ENCODE assay signal across 1 cellular context in the genomic region with DNA sequence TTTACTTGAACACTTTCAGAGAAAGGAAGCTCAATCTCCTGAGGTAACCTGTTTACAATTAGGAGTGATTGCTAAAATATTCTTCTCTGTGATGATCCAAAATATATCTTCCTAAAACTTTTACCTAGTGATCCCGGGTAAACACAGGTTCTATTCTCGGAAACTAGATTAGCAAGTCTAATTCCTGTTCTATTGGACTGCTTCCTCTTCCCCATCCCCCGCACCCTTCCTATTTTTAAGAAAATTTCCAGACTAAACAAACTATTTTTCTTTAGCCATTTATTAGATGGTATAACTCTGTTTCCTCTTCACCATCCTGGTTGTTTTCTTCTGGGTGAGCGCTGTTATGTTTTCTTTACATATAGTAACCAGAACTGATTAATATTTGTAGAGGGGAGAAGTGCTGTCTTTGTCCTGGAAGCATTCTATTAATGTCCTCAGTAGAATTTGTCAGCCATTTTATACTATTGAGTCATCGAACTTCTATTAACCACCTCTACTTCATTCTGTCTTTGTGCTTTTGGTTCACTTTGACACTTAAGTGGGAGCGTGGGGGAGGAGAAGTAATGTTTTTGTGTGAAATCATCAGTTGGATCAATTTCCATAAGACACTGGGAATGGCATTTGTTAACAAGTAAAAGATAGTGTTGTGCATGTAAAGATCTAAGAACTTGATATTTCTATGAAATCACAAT.
TF ChIP-seq lines count a peak whose summit lies in the region.

No MANE protein-coding gene starts in this region.

TF ChIP-seq in SK-N-SH treated with all-trans-retinoic acid at 6 μM for 48 hours, 23 proteins besides CTCF, POLR2A, EP300 and RAD21 (continued from another document):
- TF ChIP-seq TOX (CRISPR knock-in tag; IDR thresholded peaks at IDR 0.05; ENCODE audit: borderline replicate concordance), result no peak
- TF ChIP-seq, protein P1, sequence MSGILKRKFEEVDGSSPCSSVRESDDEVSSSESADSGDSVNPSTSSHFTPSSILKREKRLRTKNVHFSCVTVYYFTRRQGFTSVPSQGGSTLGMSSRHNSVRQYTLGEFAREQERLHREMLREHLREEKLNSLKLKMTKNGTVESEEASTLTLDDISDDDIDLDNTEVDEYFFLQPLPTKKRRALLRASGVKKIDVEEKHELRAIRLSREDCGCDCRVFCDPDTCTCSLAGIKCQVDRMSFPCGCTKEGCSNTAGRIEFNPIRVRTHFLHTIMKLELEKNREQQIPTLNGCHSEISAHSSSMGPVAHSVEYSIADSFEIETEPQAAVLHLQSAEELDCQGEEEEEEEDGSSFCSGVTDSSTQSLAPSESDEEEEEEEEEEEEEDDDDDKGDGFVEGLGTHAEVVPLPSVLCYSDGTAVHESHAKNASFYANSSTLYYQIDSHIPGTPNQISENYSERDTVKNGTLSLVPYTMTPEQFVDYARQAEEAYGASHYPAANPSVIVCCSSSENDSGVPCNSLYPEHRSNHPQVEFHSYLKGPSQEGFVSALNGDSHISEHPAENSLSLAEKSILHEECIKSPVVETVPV (CRISPR knock-in tag; IDR thresholded peaks at IDR 0.05), result no peak
- TF ChIP-seq, protein P2, sequence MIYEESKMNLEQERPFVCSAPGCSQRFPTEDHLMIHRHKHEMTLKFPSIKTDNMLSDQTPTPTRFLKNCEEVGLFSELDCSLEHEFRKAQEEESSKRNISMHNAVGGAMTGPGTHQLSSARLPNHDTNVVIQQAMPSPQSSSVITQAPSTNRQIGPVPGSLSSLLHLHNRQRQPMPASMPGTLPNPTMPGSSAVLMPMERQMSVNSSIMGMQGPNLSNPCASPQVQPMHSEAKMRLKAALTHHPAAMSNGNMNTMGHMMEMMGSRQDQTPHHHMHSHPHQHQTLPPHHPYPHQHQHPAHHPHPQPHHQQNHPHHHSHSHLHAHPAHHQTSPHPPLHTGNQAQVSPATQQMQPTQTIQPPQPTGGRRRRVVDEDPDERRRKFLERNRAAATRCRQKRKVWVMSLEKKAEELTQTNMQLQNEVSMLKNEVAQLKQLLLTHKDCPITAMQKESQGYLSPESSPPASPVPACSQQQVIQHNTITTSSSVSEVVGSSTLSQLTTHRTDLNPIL (CRISPR knock-in tag; IDR thresholded peaks at IDR 0.05; ENCODE audit: low read depth), result no peak
- TF ChIP-seq OSR1 (CRISPR knock-in tag; IDR thresholded peaks at IDR 0.05), result no peak
- TF ChIP-seq CSDC2 (CRISPR knock-in tag; IDR thresholded peaks at IDR 0.05), result no peak
- TF ChIP-seq ZNF8 (CRISPR knock-in tag; IDR thresholded peaks at IDR 0.05), result no peak
- TF ChIP-seq ZFP3 (CRISPR knock-in tag; IDR thresholded peaks at IDR 0.05), result no peak
- TF ChIP-seq, protein P3, sequence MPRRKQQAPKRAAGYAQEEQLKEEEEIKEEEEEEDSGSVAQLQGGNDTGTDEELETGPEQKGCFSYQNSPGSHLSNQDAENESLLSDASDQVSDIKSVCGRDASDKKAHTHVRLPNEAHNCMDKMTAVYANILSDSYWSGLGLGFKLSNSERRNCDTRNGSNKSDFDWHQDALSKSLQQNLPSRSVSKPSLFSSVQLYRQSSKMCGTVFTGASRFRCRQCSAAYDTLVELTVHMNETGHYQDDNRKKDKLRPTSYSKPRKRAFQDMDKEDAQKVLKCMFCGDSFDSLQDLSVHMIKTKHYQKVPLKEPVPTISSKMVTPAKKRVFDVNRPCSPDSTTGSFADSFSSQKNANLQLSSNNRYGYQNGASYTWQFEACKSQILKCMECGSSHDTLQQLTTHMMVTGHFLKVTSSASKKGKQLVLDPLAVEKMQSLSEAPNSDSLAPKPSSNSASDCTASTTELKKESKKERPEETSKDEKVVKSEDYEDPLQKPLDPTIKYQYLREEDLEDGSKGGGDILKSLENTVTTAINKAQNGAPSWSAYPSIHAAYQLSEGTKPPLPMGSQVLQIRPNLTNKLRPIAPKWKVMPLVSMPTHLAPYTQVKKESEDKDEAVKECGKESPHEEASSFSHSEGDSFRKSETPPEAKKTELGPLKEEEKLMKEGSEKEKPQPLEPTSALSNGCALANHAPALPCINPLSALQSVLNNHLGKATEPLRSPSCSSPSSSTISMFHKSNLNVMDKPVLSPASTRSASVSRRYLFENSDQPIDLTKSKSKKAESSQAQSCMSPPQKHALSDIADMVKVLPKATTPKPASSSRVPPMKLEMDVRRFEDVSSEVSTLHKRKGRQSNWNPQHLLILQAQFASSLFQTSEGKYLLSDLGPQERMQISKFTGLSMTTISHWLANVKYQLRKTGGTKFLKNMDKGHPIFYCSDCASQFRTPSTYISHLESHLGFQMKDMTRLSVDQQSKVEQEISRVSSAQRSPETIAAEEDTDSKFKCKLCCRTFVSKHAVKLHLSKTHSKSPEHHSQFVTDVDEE (CRISPR knock-in tag; IDR thresholded peaks at IDR 0.05), result no peak
